In genomic region chr15:73239564-73240208, GRCh38 we compare ENCODE assay signal across 1 cellular context.
TF ChIP-seq lines count a peak whose summit lies in the region.

No MANE protein-coding gene starts in this region.

TF ChIP-seq in liver, 16 proteins besides CTCF, POLR2A, EP300 and RAD21 (continued from another document):
- TF ChIP-seq REST (IDR thresholded peaks at IDR 0.05), result no peak
- no peak for TF ChIP-seq HNF4G (IDR thresholded peaks at IDR 0.05)
- TF ChIP-seq YY1 (IDR thresholded peaks at IDR 0.05), result no peak
- no peak for TF ChIP-seq SP1 (IDR thresholded peaks at IDR 0.05)
